17 cellular contexts compared by ENCODE assay signal in genomic region chr3:171057075-171057474, GRCh38. TPM values are rescaled to one million over a fixed set of nuclear protein-coding genes. Genes with fewer than 3 reads are reported as not detected.
DNase-seq lines count a peak whose midpoint lies in the region; ATAC-seq and FAIRE-seq lines count a peak whose summit lies in the region.
"Had no signal": no experiment of that assay in that cellular context is flagged by ENCODE, and none has a peak within 500 bp of the region (broad histone marks: within the 10 kb centered on the region; RNA-seq: fewer than 3 reads in every experiment).

No MANE protein-coding gene starts in this region.

- DNase-seq in Caki2 (ENCODE audit: low read depth) (peak; percentile 48), RCC 7860 (ENCODE audit: low spot score) (peak; percentile 47), kidney tubule cell (ENCODE audit: low spot score) (peak; percentile 34), mesenteric fat pad (ENCODE audit: low spot score) (no peak)
- DNase-seq in activated naive CD4-positive, alpha-beta T cell treated with Interleukin-2 at 50 U/mL for 16 hours, result no peak
- DNase-seq: Caco-2; CD8-positive, alpha-beta T cell; DMS 273 treated with DMSO at 0.1 percent for 48 hours; GOT3; Kasumi-1; KBM-7 had no signal

- peak; percentile 79 for FAIRE-seq in RCC 7860 (lab: Jason Lieb, UNC)
- FAIRE-seq: A204.1, GM12891 had no signal

- ATAC-seq in GM21619 (IDR thresholded peaks at IDR 0.05; ENCODE audit: unreplicated experiment) (peak; percentile 65), GM21786 (IDR thresholded peaks at IDR 0.05; ENCODE audit: unreplicated experiment) (no peak), esophagus mucosa (no peak)
- ATAC-seq: CD8-positive, alpha-beta T cell had no signal

- in situ Hi-C loops in Caki2 (cut with HindIII; ENCODE audit: low pct_unique_long_range_greater_than_20kb, low sequenced_read_pairs), result no loop called here

RNA-seq across cellular contexts. Expression of gene SLC2A2, which starts 30.6 kb away (rescaled TPM):
- total RNA-seq in Caki2 (2014; rRNA removed; shearing (Covaris generic); ENCODE audit: low replicate concordance), result not detected in 2 replicates
- total RNA-seq in esophagus mucosa, result not detected
- 0.26 TPM for total RNA-seq in mesenteric fat pad
- total RNA-seq: CD8-positive, alpha-beta T cell; Daoy had no signal

Comparison
In these comparisons a context has a peak if more than half of its experiments do, and no peak if none do; other contexts are left out.
1. DNase-seq: peak in Caki2 (single experiment), RCC 7860 (single experiment) and kidney tubule cell (single experiment); none in activated naive CD4-positive, alpha-beta T cell treated with Interleukin-2 at 50 U/mL for 16 hours (single experiment) and mesenteric fat pad (single experiment).